ENCODE assay signal across 14 cellular contexts in the genomic region with DNA sequence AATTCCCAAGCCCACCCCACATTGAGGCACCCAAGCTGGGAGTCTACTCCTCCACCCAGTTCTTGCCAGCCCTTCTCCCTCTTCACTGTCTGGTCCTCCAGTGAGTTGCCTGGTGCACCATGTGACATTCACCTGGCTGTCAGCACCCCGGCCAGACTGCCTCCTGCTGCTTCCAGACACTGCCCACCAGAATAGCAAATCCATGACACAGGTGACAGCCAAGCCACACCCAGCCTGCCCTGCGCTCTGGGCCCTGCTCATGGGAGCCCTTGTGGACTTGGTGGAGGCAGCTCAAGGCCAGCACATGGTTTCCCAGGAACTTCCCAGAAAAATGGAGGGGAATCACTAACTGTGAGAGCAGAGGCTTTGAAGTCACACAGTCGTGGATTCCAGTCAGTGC.
"Had no signal": no experiment of that assay in that cellular context is flagged by ENCODE, and none has a peak within 500 bp of the region (broad histone marks: within the 10 kb centered on the region; RNA-seq: fewer than 3 reads in every experiment).

No MANE protein-coding gene starts in this region.

- DNase-seq: activated CD4-positive, alpha-beta T cell treated with anti-CD3 and anti-CD28 coated beads, Interleukin-2, amount 50 U/mL, for 48 hours; activated gamma-delta T cell treated with Interleukin-2 at 50 U/mL for 16 hours; adrenal gland; cortex of kidney; effector CD8-positive, alpha-beta T cell; esophagus squamous epithelium; heart right ventricle; mesendoderm; stimulated activated CD4-positive, alpha-beta T cell treated with anti-CD3 and anti-CD28 coated beads, Interleukin-2, amount 100 ng/mL, for 24 hours; stimulated activated naive CD4-positive, alpha-beta T cell treated with Interleukin-2 at 50 U/mL for 16 hours; uterus had no signal

- H3K36me3 ChIP-seq: adrenal gland, breast epithelium, esophagus squamous epithelium, tibial nerve, uterus had no signal

- H3K4me1 ChIP-seq: breast epithelium, uterus had no signal

- H3K27me3 ChIP-seq: adrenal gland, breast epithelium, esophagus squamous epithelium, heart right ventricle, tibial nerve, uterus had no signal

- ATAC-seq: activated naive CD4-positive, alpha-beta T cell treated with anti-CD3 and anti-CD28 coated beads, Interleukin-2, amount 50 U/mL, for 72 hours had no signal

- H3K9me3 ChIP-seq: adrenal gland, breast epithelium, esophagus squamous epithelium, heart right ventricle, tibial nerve, uterus had no signal

- H3K4me3 ChIP-seq: adrenal gland, breast epithelium, esophagus squamous epithelium, heart right ventricle, tibial nerve, uterus had no signal

- H3K27ac ChIP-seq: adrenal gland, breast epithelium, esophagus squamous epithelium, heart right ventricle, tibial nerve, uterus had no signal
